In the genomic region with DNA sequence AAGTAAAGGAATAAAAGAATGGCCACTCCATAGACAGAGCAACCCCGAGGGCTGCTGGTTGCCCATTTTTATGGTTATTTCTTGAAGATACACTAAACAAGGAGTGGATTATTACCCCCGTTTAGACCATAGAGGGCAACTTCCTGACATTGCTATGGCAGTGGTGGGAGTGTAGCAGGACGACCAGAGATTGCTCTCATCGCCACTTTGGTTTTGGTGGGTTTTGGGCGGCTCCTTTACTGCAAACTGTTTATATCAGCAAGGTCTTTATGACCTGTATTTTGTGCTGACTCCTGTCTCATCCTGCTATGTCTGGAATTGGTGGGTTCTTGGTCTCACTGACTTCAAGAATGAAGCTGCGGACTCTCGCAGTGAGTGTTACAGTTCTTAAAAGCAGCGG, we compare ENCODE assay signal across 25 cellular contexts.
"Had no signal": no experiment of that assay in that cellular context is flagged by ENCODE, and none has a peak within 500 bp of the region (broad histone marks: within the 10 kb centered on the region; RNA-seq: fewer than 3 reads in every experiment).

No MANE protein-coding gene starts in this region.

- H3K4me1 Mint-ChIP-seq: central memory CD8-positive, alpha-beta T cell had no signal

- H3K27me3 ChIP-seq: dorsolateral prefrontal cortex, gastrocnemius medialis, right lobe of liver, spleen had no signal

- H3K36me3 ChIP-seq: gastrocnemius medialis, pancreas, right lobe of liver, thoracic aorta had no signal

- H3K36me3 Mint-ChIP-seq: naive thymus-derived CD8-positive, alpha-beta T cell had no signal

- H3K27ac ChIP-seq: dorsolateral prefrontal cortex, gastrocnemius medialis, pancreas, right lobe of liver, spleen, thoracic aorta had no signal

- H3K9me3 Mint-ChIP-seq: central memory CD8-positive, alpha-beta T cell; naive thymus-derived CD8-positive, alpha-beta T cell; stimulated activated naive CD8-positive, alpha-beta T cell treated with anti-CD3 and anti-CD28 coated beads, Interleukin-15, amount 100 ng/mL, for 72 hours had no signal

- FAIRE-seq: kidney, pancreas had no signal

- H3K9me3 ChIP-seq: gastrocnemius medialis, pancreas, right lobe of liver, spleen, thoracic aorta had no signal

- H3K4me3 ChIP-seq: dorsolateral prefrontal cortex, gastrocnemius medialis, pancreas, right lobe of liver, spleen, thoracic aorta had no signal

- H3K4me1 ChIP-seq: gastrocnemius medialis, spleen had no signal

- H3K27me3 Mint-ChIP-seq: central memory CD8-positive, alpha-beta T cell; naive thymus-derived CD8-positive, alpha-beta T cell; stimulated activated naive B cell treated with anti-CD40 and anti-IgM and Interleukin-4, amounts not matched to agents 10 μg/mL and 1 μg/mL and 100 μg/mL, for 72 hours; stimulated activated naive CD8-positive, alpha-beta T cell treated with anti-CD3 and anti-CD28 coated beads, Interleukin-15, amount 100 ng/mL, for 72 hours had no signal

- ATAC-seq: esophagus mucosa; gastrocnemius medialis; left cardiac atrium; naive thymus-derived CD8-positive, alpha-beta T cell; pancreas; right lobe of liver; stimulated activated naive B cell treated with anti-CD40 and anti-IgM and Interleukin-4, amounts not matched to agents 10 μg/mL and 1 μg/mL and 100 μg/mL, for 72 hours; stimulated activated naive CD8-positive, alpha-beta T cell treated with anti-CD3 and anti-CD28 coated beads, Interleukin-15, amount 100 ng/mL, for 72 hours had no signal

- H3K27ac Mint-ChIP-seq: naive thymus-derived CD8-positive, alpha-beta T cell; progenitor cell of endocrine pancreas; stimulated activated naive B cell treated with anti-CD40 and anti-IgM and Interleukin-4, amounts not matched to agents 10 μg/mL and 1 μg/mL and 100 μg/mL, for 72 hours had no signal

- H3K4me3 Mint-ChIP-seq: central memory CD8-positive, alpha-beta T cell; naive thymus-derived CD8-positive, alpha-beta T cell; stimulated activated naive B cell treated with anti-CD40 and anti-IgM and Interleukin-4, amounts not matched to agents 10 μg/mL and 1 μg/mL and 100 μg/mL, for 72 hours; stimulated activated naive CD8-positive, alpha-beta T cell treated with anti-CD3 and anti-CD28 coated beads, Interleukin-15, amount 100 ng/mL, for 72 hours had no signal

- DNase-seq: cortex of kidney; dorsolateral prefrontal cortex; effector CD8-positive, alpha-beta T cell; gastrocnemius medialis; glutamatergic neuron; kidney; left cardiac atrium; mesendoderm; naive thymus-derived CD8-positive, alpha-beta T cell; occipital lobe; pancreas; retina; right lobe of liver; spleen; stimulated activated CD4-positive, alpha-beta T cell treated with anti-CD3 and anti-CD28 coated beads, Interleukin-15, amount 100 ng/mL, for 24 hours; stimulated activated CD4-positive, alpha-beta T cell treated with anti-CD3 and anti-CD28 coated beads, Interleukin-1b, Interleukin-23, amount 100 ng/mL, for 48 hours; stimulated activated CD4-positive, alpha-beta T cell treated with anti-CD3 and anti-CD28 coated beads, Interleukin-4, amount 100 ng/mL, for 4 hours; stimulated activated naive B cell treated with anti-CD40 and anti-IgM and Interleukin-4, amounts not matched to agents 10 μg/mL and 1 μg/mL and 100 μg/mL, for 72 hours; stimulated activated naive CD8-positive, alpha-beta T cell treated with anti-CD3 and anti-CD28 coated beads, Interleukin-15, amount 100 ng/mL, for 72 hours; substantia nigra; trophoblast cell had no signal
